In the genomic region with DNA sequence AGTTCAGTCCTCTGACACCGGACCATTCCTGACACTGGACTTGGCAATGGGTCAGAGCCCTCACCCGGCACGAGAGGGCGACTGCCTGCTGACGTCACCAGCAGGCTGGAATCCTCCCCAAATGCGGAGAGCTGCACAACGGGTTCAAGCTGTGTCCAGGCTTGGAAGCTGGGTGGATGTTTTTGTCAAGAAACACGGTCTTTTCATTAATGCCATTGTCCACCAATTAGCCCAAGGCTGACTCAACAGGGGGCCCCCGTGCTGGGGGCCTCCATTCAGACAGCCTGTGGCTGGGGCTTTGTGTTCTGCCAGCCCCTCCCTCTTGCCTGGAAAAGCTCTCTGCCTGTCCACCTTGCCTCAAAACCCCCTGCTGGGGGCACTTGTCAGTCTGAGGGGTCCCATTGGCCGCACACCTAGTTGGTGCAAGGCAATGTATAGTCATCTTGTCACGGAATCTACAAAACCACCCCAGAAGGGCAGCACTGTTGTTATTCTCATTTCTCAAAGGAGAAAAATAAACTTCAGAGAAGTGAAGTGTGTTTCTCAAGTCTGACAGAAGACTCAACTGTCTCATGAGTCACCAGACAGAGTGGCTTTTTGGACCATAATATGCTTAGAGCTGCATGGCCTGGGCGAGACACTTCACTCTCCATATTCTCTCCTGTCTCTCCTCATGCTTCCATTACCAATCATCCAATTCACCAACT, we compare ENCODE assay signal across 1 cellular context.
TF ChIP-seq lines count a peak whose summit lies in the region.

No MANE protein-coding gene starts in this region.

TF ChIP-seq in IMR-90, 13 proteins besides CTCF, POLR2A, EP300 and RAD21:
- peak; percentile 83 for TF ChIP-seq BHLHE40 (IDR thresholded peaks at IDR 0.05; ENCODE audit: low read depth, low read length)
- no peak for TF ChIP-seq NFE2L2 (IDR thresholded peaks at IDR 0.05; ENCODE audit: low read depth, low read length)
- no peak for TF ChIP-seq CEBPB (IDR thresholded peaks at IDR 0.05; ENCODE audit: low read depth, low read length)
